34 cellular contexts compared by ENCODE assay signal in the genomic region with DNA sequence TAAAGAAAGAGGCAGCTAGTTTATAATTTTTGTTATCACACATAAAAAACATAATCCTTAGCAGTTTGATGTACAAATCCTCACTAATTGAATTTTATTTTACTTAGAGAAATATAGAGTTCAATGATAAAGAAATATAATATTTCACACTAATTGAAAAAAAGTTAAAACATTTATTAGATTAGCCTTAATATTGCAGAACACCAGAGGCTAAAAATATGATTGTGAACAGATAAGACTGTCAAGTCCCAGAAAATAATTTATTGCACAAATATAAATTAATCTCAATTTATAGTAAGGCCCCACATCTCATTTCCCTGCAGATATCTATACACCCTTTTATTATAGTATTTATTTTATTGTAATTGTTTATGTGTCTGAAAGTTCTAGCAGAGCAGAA.
"Had no signal": no experiment of that assay in that cellular context is flagged by ENCODE, and none has a peak within 500 bp of the region (broad histone marks: within the 10 kb centered on the region; RNA-seq: fewer than 3 reads in every experiment).

No MANE protein-coding gene starts in this region.

- DNase-seq: Karpas-422, Kasumi-1, MG63, MV-4-11, NCI-H1048, NCI-H1092, NCI-H1092 treated with DMSO at 0.1 percent for 48 hours, NCI-H1105, NCI-H1105 treated with DMSO at 0.1 percent for 48 hours, NCI-H1417, NCI-H1417 treated with DMSO at 0.1 percent for 48 hours, NCI-H1436, NCI-H1436 treated with DMSO at 0.1 percent for 48 hours, NCI-H146, NCI-H1694, NCI-H1694 treated with DMSO at 0.1 percent for 48 hours, NCI-H187, NCI-H187 treated with DMSO at 0.1 percent for 48 hours, NCI-H1930, NCI-H2029, NCI-H2029 treated with DMSO at 0.1 percent for 48 hours, NCI-H2081, NCI-H2081 treated with DMSO at 0.1 percent for 48 hours, NCI-H2107, NCI-H2171, NCI-H2171 treated with DMSO at 0.1 percent for 48 hours, NCI-H2227 treated with DMSO at 0.1 percent for 48 hours, NCI-H226, NCI-H345, NCI-H446, NCI-H446 treated with DMSO at 0.1 percent for 48 hours, NCI-H510A, NCI-H510A treated with DMSO at 0.1 percent for 48 hours had no signal

- H3K4me2 ChIP-seq: KMS-11 had no signal

- H3K4me3 ChIP-seq: MG63 had no signal

- H3K9me3 ChIP-seq: MG63 had no signal

- H3K27ac ChIP-seq: KMS-11 had no signal

- H3K27me3 ChIP-seq: MG63 had no signal

- H3K9ac ChIP-seq: KMS-11 had no signal

- H3K36me3 ChIP-seq: MG63 had no signal
